Comparison of ENCODE assay signal across 1 cellular context in the genomic region with DNA sequence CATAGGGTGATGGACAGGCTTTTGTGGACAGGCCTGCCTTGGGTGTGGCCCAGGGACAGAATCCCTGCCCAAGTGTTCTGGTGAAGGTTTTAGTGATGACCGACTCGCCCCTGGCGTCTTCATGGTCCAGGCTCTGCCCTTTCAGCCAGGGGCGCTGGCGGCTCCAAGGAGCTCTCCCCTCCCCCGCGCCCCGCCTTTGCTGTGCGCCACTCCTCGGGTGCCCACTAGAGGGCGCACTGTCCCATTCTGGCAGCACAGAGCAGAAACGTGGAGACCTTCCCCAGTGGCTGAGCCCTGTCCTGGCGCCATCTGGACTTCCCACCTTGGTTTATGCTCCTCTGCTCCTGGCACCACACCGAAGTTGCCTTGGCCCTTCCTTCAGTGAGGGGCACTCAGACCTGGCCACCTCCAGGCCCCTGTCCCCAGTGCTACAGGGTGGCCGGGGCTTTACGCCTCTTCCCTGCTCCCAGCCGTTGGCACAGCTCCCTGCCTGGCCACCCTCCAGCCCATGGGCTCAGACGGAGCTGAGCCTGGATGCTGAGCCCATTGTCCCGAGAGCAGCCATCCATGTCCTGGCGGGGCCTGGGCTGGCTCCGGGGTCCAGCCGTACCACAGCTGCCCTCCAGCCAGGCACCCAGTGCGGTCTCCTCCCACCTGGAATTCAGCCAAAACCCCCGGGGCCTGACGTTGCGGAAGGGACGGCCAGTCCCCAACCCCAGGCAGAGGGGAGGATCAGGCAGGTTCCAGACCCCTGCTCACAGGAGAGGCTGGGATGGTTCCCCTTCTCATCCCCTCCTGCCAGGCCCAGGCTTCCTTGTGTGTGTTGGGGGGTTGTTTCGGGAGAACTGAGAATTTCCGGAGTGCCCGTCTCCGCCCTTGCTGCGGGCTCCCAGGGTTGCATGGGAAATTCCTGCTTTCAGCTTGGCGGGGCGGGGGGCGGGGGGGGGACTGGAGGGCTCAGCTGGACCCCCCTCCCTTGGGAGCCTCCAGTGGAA.
TF ChIP-seq lines count a peak whose summit lies in the region.

No MANE protein-coding gene starts in this region.

TF ChIP-seq in HepG2, 621 proteins besides CTCF, POLR2A, EP300 and RAD21 (continued from another document and continues in another):
- TF ChIP-seq GFI1 (CRISPR knock-in tag; IDR thresholded peaks at IDR 0.05; ENCODE audit: borderline replicate concordance) (no peak), RBM22 (optimal IDR thresholded peaks at IDR 0.05; ENCODE audit: low read length) (no peak), ZNF543 (CRISPR knock-in tag; IDR thresholded peaks at IDR 0.05) (no peak), ISX (CRISPR knock-in tag; conservative IDR thresholded peaks at IDR 0.05) (no peak), ERF (CRISPR knock-in tag; IDR thresholded peaks at IDR 0.05) (no peak), ZNF720 (CRISPR knock-in tag; IDR thresholded peaks at IDR 0.05) (no peak), NFYC (CRISPR knock-in tag; IDR thresholded peaks at IDR 0.05) (no peak), ZNF451 (CRISPR knock-in tag; IDR thresholded peaks at IDR 0.05) (peak; percentile 28; the same call in 1 of the 2 replicates), FIP1L1 (IDR thresholded peaks at IDR 0.05; ENCODE audit: borderline replicate concordance, insufficient read depth, low read depth, low read length) (no peak), XRCC5 (optimal IDR thresholded peaks at IDR 0.05; ENCODE audit: low read length) (peak; percentile 91), NCOA5 (CRISPR knock-in tag; IDR thresholded peaks at IDR 0.05) (no peak), ZSCAN31 (CRISPR knock-in tag; IDR thresholded peaks at IDR 0.05; ENCODE audit: low read depth) (no peak), ZNF136 (CRISPR knock-in tag; IDR thresholded peaks at IDR 0.05; ENCODE audit: low read depth) (0 out of 2 replicates have a peak, but pooled peaks have one; percentile 45), ZNF614 (CRISPR knock-in tag; IDR thresholded peaks at IDR 0.05; ENCODE audit: borderline replicate concordance) (no peak; the same call in 1 of the 2 replicates), NCOR1 (IDR thresholded peaks at IDR 0.05; ENCODE audit: borderline replicate concordance, low read length) (no peak)
- TF ChIP-seq, protein P1, sequence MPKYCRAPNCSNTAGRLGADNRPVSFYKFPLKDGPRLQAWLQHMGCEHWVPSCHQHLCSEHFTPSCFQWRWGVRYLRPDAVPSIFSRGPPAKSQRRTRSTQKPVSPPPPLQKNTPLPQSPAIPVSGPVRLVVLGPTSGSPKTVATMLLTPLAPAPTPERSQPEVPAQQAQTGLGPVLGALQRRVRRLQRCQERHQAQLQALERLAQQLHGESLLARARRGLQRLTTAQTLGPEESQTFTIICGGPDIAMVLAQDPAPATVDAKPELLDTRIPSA (CRISPR knock-in tag; IDR thresholded peaks at IDR 0.05; ENCODE audit: borderline replicate concordance) = no peak
- TF ChIP-seq, protein P2, sequence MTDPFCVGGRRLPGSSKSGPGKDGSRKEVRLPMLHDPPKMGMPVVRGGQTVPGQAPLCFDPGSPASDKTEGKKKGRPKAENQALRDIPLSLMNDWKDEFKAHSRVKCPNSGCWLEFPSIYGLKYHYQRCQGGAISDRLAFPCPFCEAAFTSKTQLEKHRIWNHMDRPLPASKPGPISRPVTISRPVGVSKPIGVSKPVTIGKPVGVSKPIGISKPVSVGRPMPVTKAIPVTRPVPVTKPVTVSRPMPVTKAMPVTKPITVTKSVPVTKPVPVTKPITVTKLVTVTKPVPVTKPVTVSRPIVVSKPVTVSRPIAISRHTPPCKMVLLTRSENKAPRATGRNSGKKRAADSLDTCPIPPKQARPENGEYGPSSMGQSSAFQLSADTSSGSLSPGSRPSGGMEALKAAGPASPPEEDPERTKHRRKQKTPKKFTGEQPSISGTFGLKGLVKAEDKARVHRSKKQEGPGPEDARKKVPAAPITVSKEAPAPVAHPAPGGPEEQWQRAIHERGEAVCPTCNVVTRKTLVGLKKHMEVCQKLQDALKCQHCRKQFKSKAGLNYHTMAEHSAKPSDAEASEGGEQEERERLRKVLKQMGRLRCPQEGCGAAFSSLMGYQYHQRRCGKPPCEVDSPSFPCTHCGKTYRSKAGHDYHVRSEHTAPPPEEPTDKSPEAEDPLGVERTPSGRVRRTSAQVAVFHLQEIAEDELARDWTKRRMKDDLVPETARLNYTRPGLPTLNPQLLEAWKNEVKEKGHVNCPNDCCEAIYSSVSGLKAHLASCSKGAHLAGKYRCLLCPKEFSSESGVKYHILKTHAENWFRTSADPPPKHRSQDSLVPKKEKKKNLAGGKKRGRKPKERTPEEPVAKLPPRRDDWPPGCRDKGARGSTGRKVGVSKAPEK (CRISPR knock-in tag; IDR thresholded peaks at IDR 0.05; ENCODE audit: borderline replicate concordance) = no peak
- TF ChIP-seq, protein P3, sequence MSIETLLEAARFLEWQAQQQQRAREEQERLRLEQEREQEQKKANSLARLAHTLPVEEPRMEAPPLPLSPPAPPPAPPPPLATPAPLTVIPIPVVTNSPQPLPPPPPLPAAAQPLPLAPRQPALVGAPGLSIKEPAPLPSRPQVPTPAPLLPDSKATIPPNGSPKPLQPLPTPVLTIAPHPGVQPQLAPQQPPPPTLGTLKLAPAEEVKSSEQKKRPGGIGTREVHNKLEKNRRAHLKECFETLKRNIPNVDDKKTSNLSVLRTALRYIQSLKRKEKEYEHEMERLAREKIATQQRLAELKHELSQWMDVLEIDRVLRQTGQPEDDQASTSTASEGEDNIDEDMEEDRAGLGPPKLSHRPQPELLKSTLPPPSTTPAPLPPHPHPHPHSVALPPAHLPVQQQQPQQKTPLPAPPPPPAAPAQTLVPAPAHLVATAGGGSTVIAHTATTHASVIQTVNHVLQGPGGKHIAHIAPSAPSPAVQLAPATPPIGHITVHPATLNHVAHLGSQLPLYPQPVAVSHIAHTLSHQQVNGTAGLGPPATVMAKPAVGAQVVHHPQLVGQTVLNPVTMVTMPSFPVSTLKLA (IDR thresholded peaks at IDR 0.05) = no peak
- TF ChIP-seq, protein P4, sequence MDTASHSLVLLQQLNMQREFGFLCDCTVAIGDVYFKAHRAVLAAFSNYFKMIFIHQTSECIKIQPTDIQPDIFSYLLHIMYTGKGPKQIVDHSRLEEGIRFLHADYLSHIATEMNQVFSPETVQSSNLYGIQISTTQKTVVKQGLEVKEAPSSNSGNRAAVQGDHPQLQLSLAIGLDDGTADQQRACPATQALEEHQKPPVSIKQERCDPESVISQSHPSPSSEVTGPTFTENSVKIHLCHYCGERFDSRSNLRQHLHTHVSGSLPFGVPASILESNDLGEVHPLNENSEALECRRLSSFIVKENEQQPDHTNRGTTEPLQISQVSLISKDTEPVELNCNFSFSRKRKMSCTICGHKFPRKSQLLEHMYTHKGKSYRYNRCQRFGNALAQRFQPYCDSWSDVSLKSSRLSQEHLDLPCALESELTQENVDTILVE (CRISPR knock-in tag; IDR thresholded peaks at IDR 0.05) = no peak
- TF ChIP-seq, protein P5, sequence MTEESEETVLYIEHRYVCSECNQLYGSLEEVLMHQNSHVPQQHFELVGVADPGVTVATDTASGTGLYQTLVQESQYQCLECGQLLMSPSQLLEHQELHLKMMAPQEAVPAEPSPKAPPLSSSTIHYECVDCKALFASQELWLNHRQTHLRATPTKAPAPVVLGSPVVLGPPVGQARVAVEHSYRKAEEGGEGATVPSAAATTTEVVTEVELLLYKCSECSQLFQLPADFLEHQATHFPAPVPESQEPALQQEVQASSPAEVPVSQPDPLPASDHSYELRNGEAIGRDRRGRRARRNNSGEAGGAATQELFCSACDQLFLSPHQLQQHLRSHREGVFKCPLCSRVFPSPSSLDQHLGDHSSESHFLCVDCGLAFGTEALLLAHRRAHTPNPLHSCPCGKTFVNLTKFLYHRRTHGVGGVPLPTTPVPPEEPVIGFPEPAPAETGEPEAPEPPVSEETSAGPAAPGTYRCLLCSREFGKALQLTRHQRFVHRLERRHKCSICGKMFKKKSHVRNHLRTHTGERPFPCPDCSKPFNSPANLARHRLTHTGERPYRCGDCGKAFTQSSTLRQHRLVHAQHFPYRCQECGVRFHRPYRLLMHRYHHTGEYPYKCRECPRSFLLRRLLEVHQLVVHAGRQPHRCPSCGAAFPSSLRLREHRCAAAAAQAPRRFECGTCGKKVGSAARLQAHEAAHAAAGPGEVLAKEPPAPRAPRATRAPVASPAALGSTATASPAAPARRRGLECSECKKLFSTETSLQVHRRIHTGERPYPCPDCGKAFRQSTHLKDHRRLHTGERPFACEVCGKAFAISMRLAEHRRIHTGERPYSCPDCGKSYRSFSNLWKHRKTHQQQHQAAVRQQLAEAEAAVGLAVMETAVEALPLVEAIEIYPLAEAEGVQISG (CRISPR knock-in tag; IDR thresholded peaks at IDR 0.05) = peak; percentile 78
- TF ChIP-seq, protein P6, sequence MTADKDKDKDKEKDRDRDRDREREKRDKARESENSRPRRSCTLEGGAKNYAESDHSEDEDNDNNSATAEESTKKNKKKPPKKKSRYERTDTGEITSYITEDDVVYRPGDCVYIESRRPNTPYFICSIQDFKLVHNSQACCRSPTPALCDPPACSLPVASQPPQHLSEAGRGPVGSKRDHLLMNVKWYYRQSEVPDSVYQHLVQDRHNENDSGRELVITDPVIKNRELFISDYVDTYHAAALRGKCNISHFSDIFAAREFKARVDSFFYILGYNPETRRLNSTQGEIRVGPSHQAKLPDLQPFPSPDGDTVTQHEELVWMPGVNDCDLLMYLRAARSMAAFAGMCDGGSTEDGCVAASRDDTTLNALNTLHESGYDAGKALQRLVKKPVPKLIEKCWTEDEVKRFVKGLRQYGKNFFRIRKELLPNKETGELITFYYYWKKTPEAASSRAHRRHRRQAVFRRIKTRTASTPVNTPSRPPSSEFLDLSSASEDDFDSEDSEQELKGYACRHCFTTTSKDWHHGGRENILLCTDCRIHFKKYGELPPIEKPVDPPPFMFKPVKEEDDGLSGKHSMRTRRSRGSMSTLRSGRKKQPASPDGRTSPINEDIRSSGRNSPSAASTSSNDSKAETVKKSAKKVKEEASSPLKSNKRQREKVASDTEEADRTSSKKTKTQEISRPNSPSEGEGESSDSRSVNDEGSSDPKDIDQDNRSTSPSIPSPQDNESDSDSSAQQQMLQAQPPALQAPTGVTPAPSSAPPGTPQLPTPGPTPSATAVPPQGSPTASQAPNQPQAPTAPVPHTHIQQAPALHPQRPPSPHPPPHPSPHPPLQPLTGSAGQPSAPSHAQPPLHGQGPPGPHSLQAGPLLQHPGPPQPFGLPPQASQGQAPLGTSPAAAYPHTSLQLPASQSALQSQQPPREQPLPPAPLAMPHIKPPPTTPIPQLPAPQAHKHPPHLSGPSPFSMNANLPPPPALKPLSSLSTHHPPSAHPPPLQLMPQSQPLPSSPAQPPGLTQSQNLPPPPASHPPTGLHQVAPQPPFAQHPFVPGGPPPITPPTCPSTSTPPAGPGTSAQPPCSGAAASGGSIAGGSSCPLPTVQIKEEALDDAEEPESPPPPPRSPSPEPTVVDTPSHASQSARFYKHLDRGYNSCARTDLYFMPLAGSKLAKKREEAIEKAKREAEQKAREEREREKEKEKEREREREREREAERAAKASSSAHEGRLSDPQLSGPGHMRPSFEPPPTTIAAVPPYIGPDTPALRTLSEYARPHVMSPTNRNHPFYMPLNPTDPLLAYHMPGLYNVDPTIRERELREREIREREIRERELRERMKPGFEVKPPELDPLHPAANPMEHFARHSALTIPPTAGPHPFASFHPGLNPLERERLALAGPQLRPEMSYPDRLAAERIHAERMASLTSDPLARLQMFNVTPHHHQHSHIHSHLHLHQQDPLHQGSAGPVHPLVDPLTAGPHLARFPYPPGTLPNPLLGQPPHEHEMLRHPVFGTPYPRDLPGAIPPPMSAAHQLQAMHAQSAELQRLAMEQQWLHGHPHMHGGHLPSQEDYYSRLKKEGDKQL (CRISPR knock-in tag; IDR thresholded peaks at IDR 0.05; ENCODE audit: low read depth) = no peak
- TF ChIP-seq, protein P7, sequence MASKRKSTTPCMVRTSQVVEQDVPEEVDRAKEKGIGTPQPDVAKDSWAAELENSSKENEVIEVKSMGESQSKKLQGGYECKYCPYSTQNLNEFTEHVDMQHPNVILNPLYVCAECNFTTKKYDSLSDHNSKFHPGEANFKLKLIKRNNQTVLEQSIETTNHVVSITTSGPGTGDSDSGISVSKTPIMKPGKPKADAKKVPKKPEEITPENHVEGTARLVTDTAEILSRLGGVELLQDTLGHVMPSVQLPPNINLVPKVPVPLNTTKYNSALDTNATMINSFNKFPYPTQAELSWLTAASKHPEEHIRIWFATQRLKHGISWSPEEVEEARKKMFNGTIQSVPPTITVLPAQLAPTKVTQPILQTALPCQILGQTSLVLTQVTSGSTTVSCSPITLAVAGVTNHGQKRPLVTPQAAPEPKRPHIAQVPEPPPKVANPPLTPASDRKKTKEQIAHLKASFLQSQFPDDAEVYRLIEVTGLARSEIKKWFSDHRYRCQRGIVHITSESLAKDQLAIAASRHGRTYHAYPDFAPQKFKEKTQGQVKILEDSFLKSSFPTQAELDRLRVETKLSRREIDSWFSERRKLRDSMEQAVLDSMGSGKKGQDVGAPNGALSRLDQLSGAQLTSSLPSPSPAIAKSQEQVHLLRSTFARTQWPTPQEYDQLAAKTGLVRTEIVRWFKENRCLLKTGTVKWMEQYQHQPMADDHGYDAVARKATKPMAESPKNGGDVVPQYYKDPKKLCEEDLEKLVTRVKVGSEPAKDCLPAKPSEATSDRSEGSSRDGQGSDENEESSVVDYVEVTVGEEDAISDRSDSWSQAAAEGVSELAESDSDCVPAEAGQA (IDR thresholded peaks at IDR 0.05; ENCODE audit: low read depth) = no peak
- TF ChIP-seq, protein P7 (CRISPR knock-in tag; IDR thresholded peaks at IDR 0.05; ENCODE audit: borderline replicate concordance) = no peak
- TF ChIP-seq, protein P8, sequence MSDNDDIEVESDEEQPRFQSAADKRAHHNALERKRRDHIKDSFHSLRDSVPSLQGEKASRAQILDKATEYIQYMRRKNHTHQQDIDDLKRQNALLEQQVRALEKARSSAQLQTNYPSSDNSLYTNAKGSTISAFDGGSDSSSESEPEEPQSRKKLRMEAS (IDR thresholded peaks at IDR 0.05) = peak; percentile 74
- TF ChIP-seq, protein P9, sequence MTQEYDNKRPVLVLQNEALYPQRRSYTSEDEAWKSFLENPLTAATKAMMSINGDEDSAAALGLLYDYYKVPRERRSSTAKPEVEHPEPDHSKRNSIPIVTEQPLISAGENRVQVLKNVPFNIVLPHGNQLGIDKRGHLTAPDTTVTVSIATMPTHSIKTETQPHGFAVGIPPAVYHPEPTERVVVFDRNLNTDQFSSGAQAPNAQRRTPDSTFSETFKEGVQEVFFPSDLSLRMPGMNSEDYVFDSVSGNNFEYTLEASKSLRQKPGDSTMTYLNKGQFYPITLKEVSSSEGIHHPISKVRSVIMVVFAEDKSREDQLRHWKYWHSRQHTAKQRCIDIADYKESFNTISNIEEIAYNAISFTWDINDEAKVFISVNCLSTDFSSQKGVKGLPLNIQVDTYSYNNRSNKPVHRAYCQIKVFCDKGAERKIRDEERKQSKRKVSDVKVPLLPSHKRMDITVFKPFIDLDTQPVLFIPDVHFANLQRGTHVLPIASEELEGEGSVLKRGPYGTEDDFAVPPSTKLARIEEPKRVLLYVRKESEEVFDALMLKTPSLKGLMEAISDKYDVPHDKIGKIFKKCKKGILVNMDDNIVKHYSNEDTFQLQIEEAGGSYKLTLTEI (CRISPR knock-in tag; conservative IDR thresholded peaks at IDR 0.05) = no peak
